17 cellular contexts compared by ENCODE assay signal in the genomic region with DNA sequence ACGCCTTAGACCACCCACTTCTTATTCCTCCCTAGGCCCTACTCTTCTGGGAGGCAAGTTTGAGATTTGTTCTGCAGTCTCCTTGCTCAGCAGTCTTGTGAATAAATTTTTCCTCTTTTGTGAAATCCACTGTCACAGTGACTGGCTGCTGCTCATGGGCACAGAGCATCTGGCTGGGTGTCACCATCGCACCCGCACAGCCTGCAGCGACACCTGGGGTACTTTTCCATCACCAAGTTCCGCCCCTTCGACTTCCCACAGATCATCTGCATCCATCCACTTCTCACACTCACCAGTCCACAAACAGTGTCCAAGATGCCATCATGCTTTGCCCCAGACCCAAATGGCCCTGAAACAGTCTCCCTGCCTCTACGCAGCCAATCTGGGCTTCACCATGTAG.
"Had no signal": no experiment of that assay in that cellular context is flagged by ENCODE, and none has a peak within 500 bp of the region (broad histone marks: within the 10 kb centered on the region; RNA-seq: fewer than 3 reads in every experiment).

No MANE protein-coding gene starts in this region.

- H3K27ac ChIP-seq: colonic mucosa, foreskin keratinocyte, neutrophil, right atrium auricular region, stomach, thoracic aorta had no signal

- H3K36me3 ChIP-seq: colonic mucosa, neutrophil, right atrium auricular region, stomach, thoracic aorta had no signal

- H3K27me3 ChIP-seq: colonic mucosa, foreskin keratinocyte, right atrium auricular region, stomach had no signal

- FAIRE-seq: kidney, small intestine had no signal

- H3K9me3 ChIP-seq: colonic mucosa, neutrophil, right atrium auricular region, stomach, thoracic aorta had no signal

- ATAC-seq: foreskin keratinocyte, left colon, left ventricle myocardium superior had no signal

- DNase-seq: colonic mucosa; dermis blood vessel endothelial cell; foreskin keratinocyte; kidney; left colon; left ventricle myocardium superior; mesenchymal stem cell; midbrain; small intestine; stimulated activated CD4-positive, alpha-beta T cell treated with anti-CD3 and anti-CD28 coated beads, Interleukin-12 subunit alpha, Interleukin-12 subunit beta, amount 100 ng/mL, for 4 hours; stimulated activated naive CD4-positive, alpha-beta T cell; stomach; substantia nigra had no signal

- H3K4me3 ChIP-seq: colonic mucosa, lung, right atrium auricular region, stomach, thoracic aorta had no signal
